12 cellular contexts compared by ENCODE assay signal in the genomic region with DNA sequence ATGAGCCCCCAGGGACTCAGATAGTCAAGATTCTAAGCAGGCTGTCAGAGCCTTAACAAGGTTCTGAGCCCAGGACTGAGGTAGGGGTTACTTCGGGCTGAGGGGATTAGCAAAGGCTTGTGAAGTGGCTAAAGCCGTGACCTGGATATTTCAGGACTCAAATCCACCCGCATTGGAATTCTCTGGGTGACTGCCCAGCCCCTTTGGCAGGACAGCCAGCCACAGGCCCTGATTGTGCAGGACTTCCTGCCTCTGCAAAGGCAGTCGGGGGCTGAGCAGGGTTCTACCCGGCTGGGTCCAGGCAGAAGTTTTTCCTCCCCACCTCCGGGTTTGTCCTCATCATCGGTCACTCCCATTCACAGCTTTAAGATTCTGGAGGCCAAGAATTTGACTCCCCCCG. TPM values are rescaled to one million over a fixed set of nuclear protein-coding genes. Genes with fewer than 3 reads are reported as not detected.
DNase-seq lines count a peak whose midpoint lies in the region; ATAC-seq and TF ChIP-seq lines count a peak whose summit lies in the region.
"Had no signal": no experiment of that assay in that cellular context is flagged by ENCODE, and none has a peak within 500 bp of the region (broad histone marks: within the 10 kb centered on the region; RNA-seq: fewer than 3 reads in every experiment).

A gene with protein sequence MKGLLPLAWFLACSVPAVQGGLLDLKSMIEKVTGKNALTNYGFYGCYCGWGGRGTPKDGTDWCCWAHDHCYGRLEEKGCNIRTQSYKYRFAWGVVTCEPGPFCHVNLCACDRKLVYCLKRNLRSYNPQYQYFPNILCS (plus strand): TSS at position 263 of the 400 bp plus-strand sequence. CDS start 14,637 bp downstream, outside the sequence.

- no peaks in the 10 kb centered on the region for H4K20me1 ChIP-seq in fibroblast of lung (ENCODE audit: control insufficient read depth, extremely low read depth, insufficient read depth, low read length)

- intact Hi-C loops in activated CD4-positive, alpha-beta memory T cell treated with anti-CD3 and anti-CD28 coated beads for 36 hours (cut with micrococcal nuclease) = no loop called here

- H3K27me3 Mint-ChIP-seq in memory B cell = no peaks in the 10 kb centered on the region
- peaks cover 4% of the 10 kb centered on the region for H3K27me3 Mint-ChIP-seq in activated CD4-positive, alpha-beta memory T cell treated with anti-CD3 and anti-CD28 coated beads for 36 hours

- H3K4me3 ChIP-seq in MG63 (no peak within 1 kb of the TSS), fibroblast of lung (replicated peaks in 1 of 4; ENCODE audit: control extremely low read depth in 1 of 4, insufficient read depth in 1 of 4, low read depth in 3 of 4, low read length in 4 of 4) (peak within 1 kb of the TSS in 3 of 4 experiments; percentile 21 to 60 (median 31))
- H3K4me3 ChIP-seq: GM12878 had no signal

- peak within 1 kb of the TSS; percentile 41 for H3K27ac Mint-ChIP-seq in memory B cell
- H3K27ac Mint-ChIP-seq in activated CD4-positive, alpha-beta memory T cell treated with anti-CD3 and anti-CD28 coated beads for 36 hours = no peak within 1 kb of the TSS

- no peaks in the 10 kb centered on the region for H3K9me3 Mint-ChIP-seq in memory B cell
- H3K9me3 Mint-ChIP-seq in activated CD4-positive, alpha-beta memory T cell treated with anti-CD3 and anti-CD28 coated beads for 36 hours = no peaks in the 10 kb centered on the region

- CTCF ChIA-PET in activated CD4-positive, alpha-beta memory T cell treated with anti-CD3 and anti-CD28 coated beads for 36 hours (lab: Charles Lee) = no interaction called here

- peak within 1 kb of the TSS; percentile 51 for H2AFZ ChIP-seq in fibroblast of lung (ENCODE audit: low read length)
- H2AFZ ChIP-seq: parathyroid adenoma had no signal

- no peak for ATAC-seq in memory B cell (ENCODE audit: low read depth)
- ATAC-seq in foreskin keratinocyte = no peak
- ATAC-seq: GM12878 had no signal

- no peak within 1 kb of the TSS for H3K9ac ChIP-seq in fibroblast of lung (ENCODE audit: insufficient read depth, low read length)
- H3K9ac ChIP-seq: parathyroid adenoma had no signal

- POLR2A ChIA-PET in activated CD4-positive, alpha-beta memory T cell treated with anti-CD3 and anti-CD28 coated beads for 36 hours (lab: Charles Lee) = no interaction called here

- TF ChIP-seq CTCF in fibroblast of lung (conservative IDR thresholded peaks at IDR 0.05 in 1 of 2, IDR thresholded peaks at IDR 0.05 in 1 of 2; ENCODE audit: low read depth in 1 of 2, low read length in 2 of 2) = no peak
- no peak for TF ChIP-seq CTCF in foreskin keratinocyte (conservative IDR thresholded peaks at IDR 0.05)

- H3K4me1 ChIP-seq in fibroblast of lung (ENCODE audit: control insufficient read depth, extremely low read depth, insufficient read depth, low read length) (peaks cover 2% of the 10 kb centered on the region), foreskin keratinocyte (no peaks in the 10 kb centered on the region)
- H3K4me1 ChIP-seq: parathyroid adenoma had no signal

- H3K4me1 Mint-ChIP-seq in memory B cell = peaks cover 18% of the 10 kb centered on the region
- no peaks in the 10 kb centered on the region for H3K4me1 Mint-ChIP-seq in activated CD4-positive, alpha-beta memory T cell treated with anti-CD3 and anti-CD28 coated beads for 36 hours (ENCODE audit: low read depth)

- H3K79me2 ChIP-seq in fibroblast of lung (ENCODE audit: control insufficient read depth, insufficient read depth, low read length) = no peaks in the 10 kb centered on the region
- H3K79me2 ChIP-seq: parathyroid adenoma had no signal

- H3K4me2 ChIP-seq in fibroblast of lung (ENCODE audit: extremely low read depth, insufficient read depth, low read length) = peak within 1 kb of the TSS; percentile 82

- DNase-seq in MG63 (peak; percentile 82), fibroblast of lung (ENCODE audit: low read depth in 2 of 2) (peak; percentile 21 to 79), memory B cell (ENCODE audit: low spot score in 2 of 2) (peak in 1 of 2 donors; percentile 10), stromal cell of bone marrow (ENCODE audit: low read depth) (peak; percentile 21), NCI-H774 (lab: John Stamatoyannopoulos, UW) (no peak), foreskin keratinocyte (no peak)
- no peak for DNase-seq in activated CD4-positive, alpha-beta memory T cell treated with anti-CD3 and anti-CD28 coated beads for 36 hours
- no peak for DNase-seq in stimulated activated CD4-positive, alpha-beta T cell treated with anti-CD3 and anti-CD28 coated beads, Interleukin-4, amount 100 ng/mL, for 4 hours
- DNase-seq: COR-L47 had no signal

- no peaks in the 10 kb centered on the region for H3K36me3 ChIP-seq in MG63
- H3K36me3 ChIP-seq in fibroblast of lung (ENCODE audit: control insufficient read depth, insufficient read depth, low read length) = no peaks in the 10 kb centered on the region

- no peak within 1 kb of the TSS for H3K4me3 Mint-ChIP-seq in memory B cell
- H3K4me3 Mint-ChIP-seq in activated CD4-positive, alpha-beta memory T cell treated with anti-CD3 and anti-CD28 coated beads for 36 hours = no peak within 1 kb of the TSS

- H3K36me3 Mint-ChIP-seq in memory B cell = no peaks in the 10 kb centered on the region
- no peaks in the 10 kb centered on the region for H3K36me3 Mint-ChIP-seq in activated CD4-positive, alpha-beta memory T cell treated with anti-CD3 and anti-CD28 coated beads for 36 hours

- H3K27ac ChIP-seq in fibroblast of lung (ENCODE audit: insufficient read depth, low read length) = peak within 1 kb of the TSS; percentile 8
- no peak within 1 kb of the TSS for H3K27ac ChIP-seq in foreskin keratinocyte
- H3K27ac ChIP-seq: parathyroid adenoma had no signal

- H3K27me3 ChIP-seq in MG63 = no peaks in the 10 kb centered on the region
- no peaks in the 10 kb centered on the region for H3K27me3 ChIP-seq in fibroblast of lung (ENCODE audit: control insufficient read depth, insufficient read depth, low read length)
- peaks cover 20% of the 10 kb centered on the region for H3K27me3 ChIP-seq in foreskin keratinocyte

- H3K9me3 ChIP-seq in MG63 = no peaks in the 10 kb centered on the region
- no peaks in the 10 kb centered on the region for H3K9me3 ChIP-seq in fibroblast of lung (ENCODE audit: control insufficient read depth, insufficient read depth, low read depth, low read length)

RNA-seq across cellular contexts. Expression of the gene that starts here (rescaled TPM):
- 2.4 TPM in 1 of 2 replicates, not detected in the other for total RNA-seq in MG63 (2014; rRNA removed; shearing (Covaris generic); ENCODE audit: low replicate concordance)
- total RNA-seq in fibroblast of lung = 9.8 and 27.4 TPM in 2 replicates
- polyA plus RNA-seq in fibroblast of lung = 1.1 and 7.2 TPM in 2 replicates
- polyA plus RNA-seq in fibroblast of lung (2012) = 1.3 and 8.9 TPM in 2 replicates
- polyA minus RNA-seq in fibroblast of lung (ENCODE audit: low replicate concordance) = 0.98 and 6.0 TPM in 2 replicates
- total RNA-seq in activated CD4-positive, alpha-beta memory T cell treated with anti-CD3 and anti-CD28 coated beads for 36 hours = not detected
- total RNA-seq in foreskin keratinocyte = not detected in 2 replicates
- polyA plus RNA-seq in foreskin keratinocyte = not detected in 2 replicates
- total RNA-seq: T-helper 1 cell treated with Interleukin-12 subunit alpha and Interleukin-12 subunit beta and Interleukin-4 antibody, amounts not matched to agents 30 ng/mL and 1 ng/mL, for 36 hours had no signal

Comparison
In these comparisons a context has a peak if more than half of its experiments do, and no peak if none do; other contexts are left out.
1. DNase-seq: peak in MG63 (single experiment), fibroblast of lung (2 of 2) and stromal cell of bone marrow (single experiment); none in NCI-H774 (single experiment), activated CD4-positive, alpha-beta memory T cell treated with anti-CD3 and anti-CD28 coated beads for 36 hours (single experiment), stimulated activated CD4-positive, alpha-beta T cell treated with anti-CD3 and anti-CD28 coated beads, Interleukin-4, amount 100 ng/mL, for 4 hours (0 of 2) and foreskin keratinocyte (0 of 2).